Comparison of ENCODE assay signal across 8 cellular contexts in genomic region chr16:81035398-81035974, GRCh38. TPM values are rescaled to one million over a fixed set of nuclear protein-coding genes. Genes with fewer than 3 reads are reported as not detected.
DNase-seq lines count a peak whose midpoint lies in the region; ATAC-seq, FAIRE-seq and TF ChIP-seq lines count a peak whose summit lies in the region.

A gene with protein sequence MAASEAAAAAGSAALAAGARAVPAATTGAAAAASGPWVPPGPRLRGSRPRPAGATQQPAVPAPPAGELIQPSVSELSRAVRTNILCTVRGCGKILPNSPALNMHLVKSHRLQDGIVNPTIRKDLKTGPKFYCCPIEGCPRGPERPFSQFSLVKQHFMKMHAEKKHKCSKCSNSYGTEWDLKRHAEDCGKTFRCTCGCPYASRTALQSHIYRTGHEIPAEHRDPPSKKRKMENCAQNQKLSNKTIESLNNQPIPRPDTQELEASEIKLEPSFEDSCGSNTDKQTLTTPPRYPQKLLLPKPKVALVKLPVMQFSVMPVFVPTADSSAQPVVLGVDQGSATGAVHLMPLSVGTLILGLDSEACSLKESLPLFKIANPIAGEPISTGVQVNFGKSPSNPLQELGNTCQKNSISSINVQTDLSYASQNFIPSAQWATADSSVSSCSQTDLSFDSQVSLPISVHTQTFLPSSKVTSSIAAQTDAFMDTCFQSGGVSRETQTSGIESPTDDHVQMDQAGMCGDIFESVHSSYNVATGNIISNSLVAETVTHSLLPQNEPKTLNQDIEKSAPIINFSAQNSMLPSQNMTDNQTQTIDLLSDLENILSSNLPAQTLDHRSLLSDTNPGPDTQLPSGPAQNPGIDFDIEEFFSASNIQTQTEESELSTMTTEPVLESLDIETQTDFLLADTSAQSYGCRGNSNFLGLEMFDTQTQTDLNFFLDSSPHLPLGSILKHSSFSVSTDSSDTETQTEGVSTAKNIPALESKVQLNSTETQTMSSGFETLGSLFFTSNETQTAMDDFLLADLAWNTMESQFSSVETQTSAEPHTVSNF (plus strand): TSS chr16:81035842. CDS start chr16:81035871, 29 bp downstream.

- FAIRE-seq in keratinocyte (lab: Jason Lieb, UNC), result no peak

- in situ Hi-C loops in ACHN (cut with HindIII; ENCODE audit: low pct_ligation_motif_present, low pct_unique_long_range_greater_than_20kb, low sequenced_read_pairs), result no loop called here

- H3K36me3 ChIP-seq in keratinocyte (ENCODE audit: control insufficient read depth in 2 of 2, extremely low read depth in 1 of 2, insufficient read depth in 2 of 2, low read length in 2 of 2), result peaks cover 0 to 3% of the 10 kb centered on the region in 2 experiments

- peak within 1 kb of the TSS; percentile 50 for H2AFZ ChIP-seq in keratinocyte (ENCODE audit: control insufficient read depth, low read length)

- peaks cover 12% of the 10 kb centered on the region for H3K4me1 ChIP-seq in keratinocyte (ENCODE audit: control insufficient read depth, extremely low read depth, insufficient read depth, low read length)

- DNase-seq in ACHN (peak; percentile 95), NCI-H2227 treated with DMSO at 0.1 percent for 48 hours (lab: John Stamatoyannopoulos, UW) (peak; percentile 69), cerebellar cortex (ENCODE audit: low spot score) (peak; percentile 78), keratinocyte (ENCODE audit: low read depth, low spot score) (peak; percentile 49)
- DNase-seq in stimulated activated CD4-positive, alpha-beta T cell treated with anti-CD3 and anti-CD28 coated beads, Interleukin-12 subunit alpha, Interleukin-12 subunit beta, amount 100 ng/mL, for 48 hours (ENCODE audit: low read depth in 2 of 3, low spot score in 1 of 3), result peak; percentile 59 to 84 (median 76)

- H3K4me3 ChIP-seq in keratinocyte (ENCODE audit: control insufficient read depth in 2 of 3, extremely low read depth in 1 of 3, insufficient read depth in 2 of 3, low read depth in 1 of 3, low read length in 3 of 3), result peak within 1 kb of the TSS; percentile 74 to 89 (median 88)

- no peaks in the 10 kb centered on the region for H3K9me3 ChIP-seq in keratinocyte (ENCODE audit: control insufficient read depth, low read depth, low read length)

- H3K79me2 ChIP-seq in keratinocyte (ENCODE audit: control insufficient read depth, insufficient read depth, low read length), result peaks cover 31% of the 10 kb centered on the region

- dilution Hi-C loops in keratinocyte (cut with MboI; ENCODE audit: extremely low pct_ligation_motif_present, low sequenced_read_pairs), result no loop called here

- TF ChIP-seq CTCF in keratinocyte (optimal IDR thresholded peaks at IDR 0.05 in 1 of 3, IDR thresholded peaks at IDR 0.05 in 1 of 3, conservative IDR thresholded peaks at IDR 0.05 in 1 of 3; ENCODE audit: extremely low read depth in 1 of 3, insufficient read depth in 2 of 3, low read length in 3 of 3), result peak; percentile 91 to 96 (median 92)

- H3K9me1 ChIP-seq in keratinocyte (ENCODE audit: control insufficient read depth, extremely low read depth, insufficient read depth, low read length), result no peaks in the 10 kb centered on the region

- peak within 1 kb of the TSS; percentile 74 for H3K27ac ChIP-seq in keratinocyte (ENCODE audit: control insufficient read depth, insufficient read depth, low read length)

- H3K9ac ChIP-seq in keratinocyte (ENCODE audit: control insufficient read depth, extremely low read depth, insufficient read depth, low read length), result peak within 1 kb of the TSS; percentile 82

- no peaks in the 10 kb centered on the region for H4K20me1 ChIP-seq in keratinocyte (ENCODE audit: control insufficient read depth, extremely low read depth, insufficient read depth, low read length)

- peak; percentile 93 for ATAC-seq in GM18867 (IDR thresholded peaks at IDR 0.05; ENCODE audit: unreplicated experiment)
- peak; percentile 88 for ATAC-seq in HG03135 (IDR thresholded peaks at IDR 0.05; ENCODE audit: unreplicated experiment)
- ATAC-seq in activated CD4-positive, CD25-positive, alpha-beta regulatory T cell treated with anti-CD3 and anti-CD28 coated beads, Interleukin-2, amount 50 U/mL, for 24 hours, result peak; percentile 96 to 97

- H3K27me3 ChIP-seq in keratinocyte (ENCODE audit: control insufficient read depth, extremely low read depth, insufficient read depth, low read length), result no peaks in the 10 kb centered on the region

- H3K4me2 ChIP-seq in keratinocyte (ENCODE audit: control insufficient read depth, extremely low read depth, insufficient read depth, low read depth, low read length), result peak within 1 kb of the TSS; percentile 97

RNA-seq across cellular contexts. Expression of the gene that starts here (rescaled TPM):
- polyA plus RNA-seq in keratinocyte, result 29.9 to 32.0 TPM (median 31.2 TPM) in 3 replicates
- polyA plus RNA-seq in keratinocyte (2011; ENCODE audit: low read depth), result 125 TPM
- polyA plus RNA-seq in keratinocyte (2011; cell fraction: cytosol; rRNA removed), result 22.2 and 44.5 TPM in 2 replicates
- 16.1 and 17.4 TPM in 2 replicates for polyA plus RNA-seq in keratinocyte (2011; cell fraction: nucleus; rRNA removed)
- 21.9 and 29.4 TPM in 2 replicates for polyA plus RNA-seq in keratinocyte (2012; ENCODE audit: low replicate concordance)
- 16.7 to 41.3 TPM (median 39.4 TPM) in 3 replicates for polyA minus RNA-seq in keratinocyte
- polyA minus RNA-seq in keratinocyte (2011; cell fraction: cytosol; rRNA and poly(A)+ RNA removed), result 33.8 TPM
- 10.3 and 23.6 TPM in 2 replicates for polyA minus RNA-seq in keratinocyte (2011; cell fraction: nucleus; rRNA and poly(A)+ RNA removed)

Comparison
In these comparisons a context has a peak if more than half of its experiments do, and no peak if none do; other contexts are left out.
1. Peak in every context shown above with its lines: DNase-seq, ATAC-seq, H3K4me3 ChIP-seq and H3K27ac ChIP-seq.